In genomic region chr7:98229991-98230745, GRCh38 we compare ENCODE assay signal across 27 cellular contexts. TPM values are rescaled to one million over a fixed set of nuclear protein-coding genes. Genes with fewer than 3 reads are reported as not detected.
A peak's percentile ranks its signal among the peaks of the same experiment; 100 is the strongest.
DNase-seq lines count a peak whose midpoint lies in the region; ATAC-seq, FAIRE-seq and TF ChIP-seq lines count a peak whose summit lies in the region.
"Had no signal": no experiment of that assay in that cellular context is flagged by ENCODE, and none has a peak within 500 bp of the region (broad histone marks: within the 10 kb centered on the region; RNA-seq: fewer than 3 reads in every experiment).

No MANE protein-coding gene starts in this region.

- H3K27me3 Mint-ChIP-seq in activated T-cell treated with anti-CD3 and anti-CD28 coated beads, Interleukin-2, amount 50 U/mL, for 72 hours (ENCODE audit: low read depth) = no peaks in the 10 kb centered on the region
- H3K27me3 Mint-ChIP-seq: activated B cell treated with CpG ODN at 0.5 μM for 24 hours had no signal

- no peak overlapping the region for H2BK5ac ChIP-seq in neuronal stem cell (ENCODE audit: low read length)

- H3K4me1 Mint-ChIP-seq in activated T-cell treated with anti-CD3 and anti-CD28 coated beads, Interleukin-2, amount 50 U/mL, for 72 hours (ENCODE audit: low read depth) = no peaks in the 10 kb centered on the region
- H3K4me1 Mint-ChIP-seq: activated B cell treated with CpG ODN at 0.5 μM for 24 hours, natural killer cell had no signal

- H3K36me3 ChIP-seq in H7 (replicated peaks; ENCODE audit: control insufficient read depth, insufficient read depth, low read length) (no peaks in the 10 kb centered on the region), K562 (ENCODE audit: control insufficient read depth, insufficient read depth, low read length) (no peaks in the 10 kb centered on the region), neuronal stem cell (replicated peaks in 1 of 2; ENCODE audit: control insufficient read depth in 2 of 2, insufficient read depth in 2 of 2, low read length in 2 of 2) (peaks cover 10 to 15% of the 10 kb centered on the region in 2 donors)

- H2AFZ ChIP-seq in K562 (ENCODE audit: low read depth, low read length) (no peak overlapping the region), neuronal stem cell (ENCODE audit: low read length) (no peak overlapping the region)
- H2AFZ ChIP-seq: hepatocyte had no signal

- H3K4me3 ChIP-seq in H7 (ENCODE audit: insufficient read depth, low read depth, low read length) (no peak overlapping the region), K562 (no peak overlapping the region), neuronal stem cell (ENCODE audit: low read length in 2 of 2) (no peak overlapping the region)
- H3K4me3 ChIP-seq: A549, gastrocnemius medialis, hepatocyte, mucosa of descending colon, skin epidermis had no signal

- DNase-seq in activated T-cell treated with anti-CD3 and anti-CD28 coated beads, Interleukin-2, amount 50 U/mL, for 72 hours = no peak
- DNase-seq in activated T-cell treated with anti-CD3 and anti-CD28 coated beads for 4 hours = no peak
- peak; percentile 76 for DNase-seq in H7
- peak in 3 of 4 experiments; percentile 13 to 16 (median 14) for DNase-seq in K562 (ENCODE audit: extremely low read depth in 1 of 4, low spot score in 3 of 4)
- DNase-seq in neuronal stem cell (ENCODE audit: low spot score) = no peak
- DNase-seq in NK-92 (lab: John Stamatoyannopoulos, UW; ENCODE audit: unreplicated experiment) = no peak
- DNase-seq in NCI-H526 (lab: John Stamatoyannopoulos, UW) = no peak
- DNase-seq: activated B cell treated with CpG ODN at 0.5 μM for 24 hours; activated CD4-positive, alpha-beta T cell treated with anti-CD3 and anti-CD28 coated beads, Interleukin-2, amount 50 U/mL, for 1 hour; activated naive CD4-positive, alpha-beta T cell treated with Interleukin-2 at 50 U/mL for 16 hours; AML-193; amniotic stem cell; CD8-positive, alpha-beta T cell; Kasumi-1; mammary epithelial cell; mucosa of descending colon; natural killer cell; stimulated activated naive CD4-positive, alpha-beta T cell had no signal

- peak overlapping the region; percentile 56 for H3K27ac Mint-ChIP-seq in activated T-cell treated with anti-CD3 and anti-CD28 coated beads, Interleukin-2, amount 50 U/mL, for 72 hours
- H3K27ac Mint-ChIP-seq: activated B cell treated with CpG ODN at 0.5 μM for 24 hours; CD8-positive, alpha-beta T cell; natural killer cell had no signal

- H4K91ac ChIP-seq in neuronal stem cell (ENCODE audit: low read depth, low read length, poor library complexity) = no peak overlapping the region

- peaks cover 0 to 42% of the 10 kb centered on the region in 2 experiments; a peak in 1 of 5 replicates for H3K4me1 ChIP-seq in K562 (replicated peaks in 1 of 2; ENCODE audit: control insufficient read depth in 2 of 2, insufficient read depth in 2 of 2, low read length in 2 of 2)
- H3K4me1 ChIP-seq in neuronal stem cell (ENCODE audit: control insufficient read depth in 2 of 2, insufficient read depth in 1 of 2, low read depth in 1 of 2, low read length in 2 of 2) = no peaks in the 10 kb centered on the region
- H3K4me1 ChIP-seq: A549 had no signal

- BruUV-seq in K562 (replicated peaks; lab: Mats Ljungman, UMichigan) = no TSS peak

- no peak for ATAC-seq in activated T-cell treated with anti-CD3 and anti-CD28 coated beads, Interleukin-2, amount 50 U/mL, for 72 hours (replicated peaks in 1 of 2)
- ATAC-seq in K562 (peak; percentile 28; the same call in 1 of the 3 replicates), GM21360 (IDR thresholded peaks at IDR 0.05; ENCODE audit: unreplicated experiment) (no peak)
- ATAC-seq: CD8-positive, alpha-beta T cell; mucosa of descending colon; natural killer cell had no signal

- H3K27ac ChIP-seq in K562 (ENCODE audit: extremely low read depth, low read depth, low read length) (no peak overlapping the region), neuronal stem cell (replicated peaks; ENCODE audit: low read length) (no peak overlapping the region)
- H3K27ac ChIP-seq: A549, hepatocyte, skin epidermis had no signal

- H2AK5ac ChIP-seq in neuronal stem cell (ENCODE audit: low read depth, low read length) = no peak overlapping the region

- TF ChIP-seq POLR2A in K562 (conservative IDR thresholded peaks at IDR 0.05) = no peak

- no peaks in the 10 kb centered on the region for H3K36me3 Mint-ChIP-seq in activated T-cell treated with anti-CD3 and anti-CD28 coated beads, Interleukin-2, amount 50 U/mL, for 72 hours (ENCODE audit: insufficient read depth in 2 of 2)
- H3K36me3 Mint-ChIP-seq: natural killer cell had no signal

- no peaks in the 10 kb centered on the region for H3K79me2 ChIP-seq in K562 (ENCODE audit: control insufficient read depth, insufficient read depth, low read length)
- H3K79me2 ChIP-seq: hepatocyte had no signal

- H2BK15ac ChIP-seq in neuronal stem cell (ENCODE audit: low read length) = no peak overlapping the region

- H3K79me1 ChIP-seq in neuronal stem cell (ENCODE audit: low read depth, low read length) = peaks cover 2% of the 10 kb centered on the region

- H3K9ac ChIP-seq in K562 (ENCODE audit: insufficient read depth in 1 of 2, low read depth in 2 of 2, low read length in 2 of 2) (no peak overlapping the region; a peak in 1 of 4 replicates), neuronal stem cell (ENCODE audit: low read depth, low read length, poor library complexity) (no peak overlapping the region)

- peak overlapping the region; percentile 17 for H4K8ac ChIP-seq in neuronal stem cell (ENCODE audit: low read depth, low read length)

- intact Hi-C loops in K562 (cut with micrococcal nuclease) = no loop called here

- no peaks in the 10 kb centered on the region for H3K9me3 Mint-ChIP-seq in activated T-cell treated with anti-CD3 and anti-CD28 coated beads, Interleukin-2, amount 50 U/mL, for 72 hours
- H3K9me3 Mint-ChIP-seq: activated B cell treated with CpG ODN at 0.5 μM for 24 hours; CD8-positive, alpha-beta T cell; natural killer cell had no signal

- H4K20me1 ChIP-seq in K562 (replicated peaks; ENCODE audit: control insufficient read depth, insufficient read depth, low read length) = peaks cover 6% of the 10 kb centered on the region; the same call in 1 of the 2 replicates

- POLR2A ChIA-PET in K562 (lab: Yijun Ruan, JAX) = interaction anchor here (0.6 kb wide), 1 partner anchor 16 kb away, joined by 3 read pairs; no protein-coding TSS in a partner anchor

- peak overlapping the region; percentile 31 for H2BK120ac ChIP-seq in neuronal stem cell (ENCODE audit: low read depth, low read length)

- peak overlapping the region; percentile 64 for H3K18ac ChIP-seq in neuronal stem cell (ENCODE audit: low read length)

- H3K23ac ChIP-seq in neuronal stem cell (ENCODE audit: low read depth, low read length, poor library complexity) = peak overlapping the region; percentile 43

- CTCF ChIA-PET in K562 (lab: Yijun Ruan, JAX; ENCODE audit: low intra/inter-chr PET ratio) = no interaction called here

- H3K9me3 ChIP-seq in K562 (replicated peaks; ENCODE audit: control insufficient read depth, insufficient read depth, low read depth, low read length) (no peaks in the 10 kb centered on the region), neuronal stem cell (replicated peaks in 1 of 2; ENCODE audit: control insufficient read depth in 2 of 2, insufficient read depth in 1 of 2, low read depth in 1 of 2, low read length in 2 of 2) (no peaks in the 10 kb centered on the region)
- H3K9me3 ChIP-seq: A549, gastrocnemius medialis, mucosa of descending colon had no signal

- H2BK12ac ChIP-seq in neuronal stem cell (ENCODE audit: low read length) = no peak overlapping the region

- H3K14ac ChIP-seq in neuronal stem cell (ENCODE audit: low read length) = peak overlapping the region; percentile 56

- H3K4me2 ChIP-seq in K562 (ENCODE audit: insufficient read depth, low read length) = no peak overlapping the region
- no peak overlapping the region for H3K4me2 ChIP-seq in neuronal stem cell (ENCODE audit: insufficient read depth, low read length, poor library complexity, severe bottlenecking)
- H3K4me2 ChIP-seq: A549, hepatocyte had no signal

- H3K4me3 Mint-ChIP-seq in activated T-cell treated with anti-CD3 and anti-CD28 coated beads, Interleukin-2, amount 50 U/mL, for 72 hours = no peak overlapping the region
- H3K4me3 Mint-ChIP-seq: activated B cell treated with CpG ODN at 0.5 μM for 24 hours; CD8-positive, alpha-beta T cell; natural killer cell had no signal

- TF ChIP-seq RAD21 in K562 (CRISPR knock-in tag; conservative IDR thresholded peaks at IDR 0.05 in 1 of 2, IDR thresholded peaks at IDR 0.05 in 1 of 2) = no peak

- 35% methylated on average over 17 of the region's 17 CpGs for WGBS in K562 (ENCODE audit: insufficient coverage, low coverage, missing lambda C conversion rate)
- WGBS in neuronal stem cell (ENCODE audit: extremely low coverage in 2 of 2, insufficient read length in 2 of 2, insufficient replicate concordance in 1 of 2), 2 donors = no CpG with 5 or more reads among the region's 17 CpGs

- no peak overlapping the region for H3K4ac ChIP-seq in neuronal stem cell (ENCODE audit: low read length)

- no peak for FAIRE-seq in K562 (lab: Jason Lieb, UNC)
- FAIRE-seq: A549, urothelium cell line had no signal

- TF ChIP-seq EP300 in K562 (IDR thresholded peaks at IDR 0.05; ENCODE audit: low read length) = no peak

- H3K27me3 ChIP-seq in H7 (ENCODE audit: control insufficient read depth, insufficient read depth, low read length) = no peaks in the 10 kb centered on the region
- peaks cover 5 to 56% of the 10 kb centered on the region in 2 experiments for H3K27me3 ChIP-seq in K562 (ENCODE audit: control insufficient read depth in 2 of 2, insufficient read depth in 2 of 2, low read length in 2 of 2)
- no peaks in the 10 kb centered on the region for H3K27me3 ChIP-seq in neuronal stem cell (ENCODE audit: control insufficient read depth in 3 of 3, insufficient read depth in 3 of 3, low read depth in 1 of 3, low read length in 3 of 3)
- H3K27me3 ChIP-seq: gastrocnemius medialis, hepatocyte had no signal

- H3K9me1 ChIP-seq in K562 (ENCODE audit: control insufficient read depth, insufficient read depth, low read length) = no peaks in the 10 kb centered on the region

- in situ Hi-C loops in K562 (cut with MboI) = no loop called here

- TF ChIP-seq CTCF in K562 (IDR thresholded peaks at IDR 0.05 in 2 of 3, conservative IDR thresholded peaks at IDR 0.05 in 1 of 3; ENCODE audit: insufficient read depth in 2 of 3, low read depth in 1 of 3, low read length in 3 of 3) = no peak

RNA-seq across cellular contexts. Expression of gene BHLHA15, which starts 18.9 kb away (rescaled TPM):
- total RNA-seq in activated T-cell treated with anti-CD3 and anti-CD28 coated beads, Interleukin-2, amount 50 U/mL, for 72 hours = 1 to 10 TPM in 1 of 2 donors, under 1 TPM in 1; 0.65 to 3.3 TPM
- 0.90 and 2.8 TPM in 2 replicates for total RNA-seq in H7 (2014; rRNA removed; shearing (Covaris generic))
- total RNA-seq in K562 (2011; cell fraction: chromatin; rRNA removed; ENCODE audit: low replicate concordance) = not detected in 2 replicates
- total RNA-seq in K562 (2011; cell fraction: nucleolus; rRNA removed) = 1.2 and 1.5 TPM in 2 replicates
- not detected in 2 replicates for total RNA-seq in K562 (2011; cell fraction: nucleoplasm; rRNA removed)
- total RNA-seq in K562 (2014; rRNA removed) (1.8 and 3.7 TPM in 2 replicates), K562 (2014; rRNA removed; fragmentation: Illumina TruSeq; extraction: Trizol) (not detected in 2 replicates), K562 (2015; rRNA removed; fragmentation: Illumina TruSeq; extraction: Trizol) (0.38 TPM in 1 of 2 replicates, not detected in the other), K562 (2021) (2.0 and 2.4 TPM in 2 replicates)
- polyA plus RNA-seq in K562 (2011; rRNA removed) (0.12 and 0.31 TPM in 2 replicates), K562 (2014; fragmentation: Illumina TruSeq; extraction: Trizol) (0.22 TPM in 1 of 2 replicates, not detected in the other), K562 (2014; fragmentation: Nextera tagmentation; extraction: Ambion mirVana) (not detected), K562 (2014; rRNA removed) (1.1 and 2.4 TPM in 2 replicates)
- polyA plus RNA-seq in K562 (2011; cell fraction: cytosol; rRNA removed) = 0.28 and 1.7 TPM in 2 replicates
- 0.21 and 0.64 TPM in 2 replicates for polyA plus RNA-seq in K562 (2011; cell fraction: nucleus; rRNA removed)
- 0.87 and 1.5 TPM in 2 replicates for polyA plus RNA-seq in K562 (2012)
- polyA minus RNA-seq in K562 (2011; rRNA and poly(A)+ RNA removed) = not detected in 2 replicates
- not detected in 2 replicates for polyA minus RNA-seq in K562 (2011; cell fraction: cytosol; rRNA and poly(A)+ RNA removed)
- 0.89 and 1.3 TPM in 2 replicates for polyA minus RNA-seq in K562 (2011; cell fraction: nucleus; rRNA and poly(A)+ RNA removed)
- polyA plus RNA-seq in neuronal stem cell (2013, experiment 1 of 2) = 2.4 TPM
- polyA plus RNA-seq in neuronal stem cell (2013, experiment 2 of 2) = 2.2 TPM
- total RNA-seq: CD8-positive, alpha-beta T cell; Daoy; SK-MEL-5 had no signal
- polyA plus RNA-seq: fibroblast of lung had no signal

RNA-seq across cellular contexts. Expression of gene TECPR1, which starts 21.9 kb away (rescaled TPM):
- total RNA-seq in activated T-cell treated with anti-CD3 and anti-CD28 coated beads, Interleukin-2, amount 50 U/mL, for 72 hours = 10 to 100 TPM; 40.7 to 53.0 TPM
- total RNA-seq in H7 (2014; rRNA removed; shearing (Covaris generic)) = 12.7 and 13.7 TPM in 2 replicates
- 19.4 and 31.8 TPM in 2 replicates for total RNA-seq in K562 (2011; cell fraction: chromatin; rRNA removed; ENCODE audit: low replicate concordance)
- 12.4 and 19.8 TPM in 2 replicates for total RNA-seq in K562 (2011; cell fraction: nucleolus; rRNA removed)
- total RNA-seq in K562 (2011; cell fraction: nucleoplasm; rRNA removed) = 15.6 and 16.7 TPM in 2 replicates
- total RNA-seq in K562 (2014; rRNA removed) = 7.7 and 8.7 TPM in 2 replicates
- total RNA-seq in K562 (2014; rRNA removed; fragmentation: Illumina TruSeq; extraction: Trizol) = 2.1 and 4.1 TPM in 2 replicates
- 3.4 and 4.2 TPM in 2 replicates for total RNA-seq in K562 (2015; rRNA removed; fragmentation: Illumina TruSeq; extraction: Trizol)
- total RNA-seq in K562 (2021) = 10.5 and 15.0 TPM in 2 replicates
- 1.2 and 2.6 TPM in 2 replicates for polyA plus RNA-seq in K562 (2011; rRNA removed)
- polyA plus RNA-seq in K562 (2011; cell fraction: cytosol; rRNA removed) = 0.83 and 1.5 TPM in 2 replicates
- 4.3 and 6.8 TPM in 2 replicates for polyA plus RNA-seq in K562 (2011; cell fraction: nucleus; rRNA removed)
- polyA plus RNA-seq in K562 (2012) = 4.8 and 11.1 TPM in 2 replicates
- polyA plus RNA-seq in K562 (2014; fragmentation: Illumina TruSeq; extraction: Trizol) = 2.2 and 3.4 TPM in 2 replicates
- polyA plus RNA-seq in K562 (2014; fragmentation: Nextera tagmentation; extraction: Ambion mirVana) = under 1 TPM; 0.17 to 0.18 TPM
- polyA plus RNA-seq in K562 (2014; rRNA removed) = 4.4 and 6.2 TPM in 2 replicates
- 1.8 and 2.0 TPM in 2 replicates for polyA minus RNA-seq in K562 (2011; rRNA and poly(A)+ RNA removed)
- 3.1 and 6.8 TPM in 2 replicates for polyA minus RNA-seq in K562 (2011; cell fraction: cytosol; rRNA and poly(A)+ RNA removed)
- 3.4 and 4.3 TPM in 2 replicates for polyA minus RNA-seq in K562 (2011; cell fraction: nucleus; rRNA and poly(A)+ RNA removed)
- 7.3 TPM for polyA plus RNA-seq in neuronal stem cell (2013, experiment 1 of 2)
- 7.5 TPM for polyA plus RNA-seq in neuronal stem cell (2013, experiment 2 of 2)

RNA-seq across cellular contexts. Expression of gene BRI3, which starts 51.3 kb away (rescaled TPM):
- 10 to 100 TPM; 84.2 to 90.0 TPM for total RNA-seq in activated T-cell treated with anti-CD3 and anti-CD28 coated beads, Interleukin-2, amount 50 U/mL, for 72 hours
- total RNA-seq in H7 (2014; rRNA removed; shearing (Covaris generic)) = 32.8 and 41.7 TPM in 2 replicates
- total RNA-seq in K562 (2011; cell fraction: chromatin; rRNA removed; ENCODE audit: low replicate concordance) = 12.6 and 25.0 TPM in 2 replicates
- total RNA-seq in K562 (2011; cell fraction: nucleolus; rRNA removed) = 16.4 and 20.8 TPM in 2 replicates
- 21.3 and 23.7 TPM in 2 replicates for total RNA-seq in K562 (2011; cell fraction: nucleoplasm; rRNA removed)
- total RNA-seq in K562 (2014; rRNA removed) = 9.9 and 10.7 TPM in 2 replicates
- 11.9 and 21.6 TPM in 2 replicates for total RNA-seq in K562 (2014; rRNA removed; fragmentation: Illumina TruSeq; extraction: Trizol)
- total RNA-seq in K562 (2015; rRNA removed; fragmentation: Illumina TruSeq; extraction: Trizol) = 29.1 and 29.8 TPM in 2 replicates
- 55.1 and 57.4 TPM in 2 replicates for total RNA-seq in K562 (2021)
- 18.6 and 21.3 TPM in 2 replicates for polyA plus RNA-seq in K562 (2011; rRNA removed)
- polyA plus RNA-seq in K562 (2011; cell fraction: cytosol; rRNA removed) = 24.1 and 28.7 TPM in 2 replicates
- 16.2 and 18.7 TPM in 2 replicates for polyA plus RNA-seq in K562 (2011; cell fraction: nucleus; rRNA removed)
- polyA plus RNA-seq in K562 (2012) = 46.4 and 129 TPM in 2 replicates
- polyA plus RNA-seq in K562 (2014; fragmentation: Illumina TruSeq; extraction: Trizol) = 16.9 and 26.0 TPM in 2 replicates
- polyA plus RNA-seq in K562 (2014; fragmentation: Nextera tagmentation; extraction: Ambion mirVana) = 1 to 10 TPM; 4.3 to 5.7 TPM
- 23.1 and 39.8 TPM in 2 replicates for polyA plus RNA-seq in K562 (2014; rRNA removed)
- polyA minus RNA-seq in K562 (2011; rRNA and poly(A)+ RNA removed) = 8.9 and 9.1 TPM in 2 replicates
- polyA minus RNA-seq in K562 (2011; cell fraction: cytosol; rRNA and poly(A)+ RNA removed) = 8.2 and 13.9 TPM in 2 replicates
- polyA minus RNA-seq in K562 (2011; cell fraction: nucleus; rRNA and poly(A)+ RNA removed) = 9.2 and 11.0 TPM in 2 replicates
- 197 TPM for polyA plus RNA-seq in neuronal stem cell (2013, experiment 1 of 2)
- polyA plus RNA-seq in neuronal stem cell (2013, experiment 2 of 2) = 198 TPM

Comparison
In these comparisons a context has a peak if more than half of its experiments do, and no peak if none do; other contexts are left out.
1. DNase-seq: peak in H7 (single experiment) and K562 (3 of 4); none in activated T-cell treated with anti-CD3 and anti-CD28 coated beads, Interleukin-2, amount 50 U/mL, for 72 hours (0 of 2), activated T-cell treated with anti-CD3 and anti-CD28 coated beads for 4 hours (single experiment), neuronal stem cell (single experiment), NK-92 (single experiment) and NCI-H526 (0 of 2).